ENCODE assay signal across 13 cellular contexts in genomic region chr12:12909228-12909994, GRCh38.
DNase-seq lines count a peak whose midpoint lies in the region; ATAC-seq and TF ChIP-seq lines count a peak whose summit lies in the region.
"Had no signal": no experiment of that assay in that cellular context is flagged by ENCODE, and none has a peak within 500 bp of the region (broad histone marks: within the 10 kb centered on the region; RNA-seq: fewer than 3 reads in every experiment).

No MANE protein-coding gene starts in this region.

- peak overlapping the region; percentile 7 to 18 (median 9) for H3K27ac Mint-ChIP-seq in nephron

- peak; percentile 34 for DNase-seq in GM10266 (ENCODE audit: extremely low spot score)
- DNase-seq in SK-N-MC (ENCODE audit: low read depth, low spot score): no peak
- DNase-seq in GDM1 (lab: John Stamatoyannopoulos, UW): no peak
- no peak for DNase-seq in AG08396 (ENCODE audit: low spot score)
- DNase-seq in AG08395 (ENCODE audit: low spot score): no peak
- DNase-seq in NCI-H226: no peak
- DNase-seq: DMS79, H9, NCI-H2029, SHP77 had no signal

- no peaks in the 10 kb centered on the region for H3K9me3 Mint-ChIP-seq in nephron
- H3K9me3 Mint-ChIP-seq: H9 had no signal

- no peak for TF ChIP-seq CTCF in GM10266 (IDR thresholded peaks at IDR 0.05; ENCODE audit: control insufficient read depth, insufficient read depth, low read depth, missing control alignments)
- no peak for TF ChIP-seq CTCF in nephron (IDR thresholded peaks at IDR 0.05; ENCODE audit: unreplicated experiment in 3 of 3)

- H3K36me3 Mint-ChIP-seq in nephron (ENCODE audit: low read depth): no peaks in the 10 kb centered on the region

- H3K4me3 ChIP-seq in SK-N-MC: no peak overlapping the region
- H3K4me3 ChIP-seq: testis had no signal

- peak; percentile 51 for ATAC-seq in HG02852 (IDR thresholded peaks at IDR 0.05; ENCODE audit: unreplicated experiment)

- H3K36me3 ChIP-seq in SK-N-MC (ENCODE audit: insufficient read depth, low read length): no peaks in the 10 kb centered on the region

- H3K9me3 ChIP-seq in SK-N-MC (ENCODE audit: low read depth, low read length): no peaks in the 10 kb centered on the region
- H3K9me3 ChIP-seq: testis had no signal

- peaks cover 3% of the 10 kb centered on the region for H3K27me3 Mint-ChIP-seq in nephron (ENCODE audit: low read depth)

- H3K4me1 Mint-ChIP-seq in nephron: peaks cover 36% of the 10 kb centered on the region

- no peak overlapping the region for H3K9ac ChIP-seq in SK-N-MC (ENCODE audit: insufficient read length)

- H3K4me3 Mint-ChIP-seq in nephron: no peak overlapping the region
- H3K4me3 Mint-ChIP-seq: H9 had no signal

- peak overlapping the region; percentile 44; the same call in 1 of the 2 replicates for H3K27ac ChIP-seq in SK-N-MC
